In the genomic region with DNA sequence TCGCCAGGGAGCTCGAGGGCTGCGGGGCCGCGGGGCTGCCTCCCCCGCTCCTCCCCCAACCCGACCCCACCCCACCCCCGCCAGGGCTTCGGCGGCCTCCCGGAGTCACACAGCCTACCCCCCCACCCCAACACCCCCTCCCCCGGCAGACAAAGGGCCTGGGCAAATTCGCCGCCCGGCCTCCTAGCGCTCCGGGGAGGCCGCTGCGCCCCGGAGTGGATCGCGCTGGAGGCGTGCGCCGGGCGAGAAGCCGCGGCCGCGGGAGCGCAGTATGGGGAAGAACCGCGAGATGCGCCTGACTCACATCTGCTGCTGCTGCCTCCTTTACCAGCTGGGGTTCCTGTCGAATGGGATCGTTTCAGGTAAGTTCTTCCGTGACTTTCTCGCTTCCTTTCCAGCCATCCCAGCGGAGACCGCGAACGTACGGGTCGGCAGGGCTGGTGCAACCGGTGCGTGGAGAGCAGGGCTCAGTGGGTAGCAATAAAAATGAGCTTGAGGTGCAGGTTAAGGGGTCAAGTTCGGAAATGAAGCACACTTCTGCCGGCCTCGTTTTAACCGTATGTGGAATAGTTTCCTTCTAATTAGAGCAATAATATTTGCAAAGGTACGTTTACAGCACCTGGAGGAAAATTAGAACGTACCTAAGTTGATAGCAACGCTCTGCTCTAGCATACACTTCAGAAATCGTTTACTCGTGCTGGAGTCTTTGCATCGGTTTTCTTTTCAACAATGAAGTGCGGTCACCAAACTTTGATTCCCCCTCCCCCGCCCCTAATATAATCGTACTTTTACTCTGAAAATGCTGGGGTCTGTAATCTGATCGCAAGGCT, we compare ENCODE assay signal across 1 cellular context.
TF ChIP-seq lines count a peak whose summit lies in the region.

Gene ADAMTS19, plus strand, starts transcription at position 178 of the 830 bp plus-strand sequence. Its CDS starts 94 bp downstream, at position 272.

TF ChIP-seq in HepG2, 621 proteins besides CTCF, POLR2A, EP300 and RAD21:
- TF ChIP-seq CBX2 (IDR thresholded peaks at IDR 0.05; ENCODE audit: low read depth, low read length): peak; percentile 58; the same call in 1 of the 2 replicates
- TF ChIP-seq CBX2 (CRISPR knock-in tag; IDR thresholded peaks at IDR 0.05; ENCODE audit: low read depth): no peak
- TF ChIP-seq ZKSCAN5 (CRISPR knock-in tag; IDR thresholded peaks at IDR 0.05): no peak
- TF ChIP-seq EZH2 (conservative IDR thresholded peaks at IDR 0.05; ENCODE audit: low read depth, low read length): peak; percentile 85
- TF ChIP-seq ZKSCAN8 (CRISPR knock-in tag; IDR thresholded peaks at IDR 0.05; ENCODE audit: borderline replicate concordance): no peak
- peak; percentile 52 for TF ChIP-seq HNRNPLL (IDR thresholded peaks at IDR 0.05; ENCODE audit: low read depth, low read length, poor library complexity, severe bottlenecking)
TF ChIP-seq in HepG2: peak in this region for 3.
